ENCODE assay signal across 23 cellular contexts in genomic region chr4:131450572-131451209, GRCh38.
DNase-seq lines count a peak whose midpoint lies in the region; FAIRE-seq and TF ChIP-seq lines count a peak whose summit lies in the region.
"Had no signal": no experiment of that assay in that cellular context is flagged by ENCODE, and none has a peak within 500 bp of the region (broad histone marks: within the 10 kb centered on the region; RNA-seq: fewer than 3 reads in every experiment).

No MANE protein-coding gene starts in this region.

- H3F3A ChIP-seq in PC-9 (ENCODE audit: insufficient read depth, low read depth) = no peaks in the 10 kb centered on the region

- H2BK15ac ChIP-seq in mesendoderm (replicated peaks; ENCODE audit: low read depth) = no peak overlapping the region

- H3K4ac ChIP-seq in mesendoderm (ENCODE audit: low read depth, low read length) = no peak overlapping the region

- no TSS peak for BruUV-seq in PC-9 (replicated peaks; lab: Mats Ljungman, UMichigan)

- no peak for TF ChIP-seq CTCF in PC-9 (conservative IDR thresholded peaks at IDR 0.05)

- no peak overlapping the region for H3K9ac ChIP-seq in mesendoderm (ENCODE audit: low read length)

- peak overlapping the region; percentile 43 for H3K27ac ChIP-seq in KOPT-K1 (ENCODE audit: low read depth, low read length, poor library complexity, severe bottlenecking)
- H3K27ac ChIP-seq in PC-9 = no peak overlapping the region
- H3K27ac ChIP-seq in mesendoderm (ENCODE audit: low read depth, low read length) = no peak overlapping the region
- H3K27ac ChIP-seq: SJSA1 had no signal

- H3K18ac ChIP-seq in mesendoderm (ENCODE audit: low read length) = no peak overlapping the region

- H3K9me3 ChIP-seq in KOPT-K1 (ENCODE audit: insufficient read depth, low read length, poor library complexity, severe bottlenecking) (peaks cover 10% of the 10 kb centered on the region), PC-9 (ENCODE audit: insufficient read depth, low read depth) (no peaks in the 10 kb centered on the region)
- H3K9me3 ChIP-seq: SJSA1 had no signal

- no peaks in the 10 kb centered on the region for H4K20me1 ChIP-seq in PC-9 (ENCODE audit: insufficient read depth)

- H2BK5ac ChIP-seq in mesendoderm (ENCODE audit: low read length) = no peak overlapping the region

- no peak overlapping the region for H3K56ac ChIP-seq in mesendoderm (ENCODE audit: low read length)

- no CpG with 5 or more reads among the region's 1 CpG for WGBS in mesendoderm (ENCODE audit: extremely low coverage, insufficient coverage, low lambda C conversion rate)

- H3K36me3 ChIP-seq in KOPT-K1 (ENCODE audit: insufficient read depth, low read length) (no peaks in the 10 kb centered on the region), PC-9 (ENCODE audit: low read depth) (no peaks in the 10 kb centered on the region), mesendoderm (ENCODE audit: control insufficient read depth, insufficient read depth, low read length) (no peaks in the 10 kb centered on the region)
- H3K36me3 ChIP-seq: SJSA1 had no signal

- H3K4me1 ChIP-seq in PC-9 (replicated peaks; ENCODE audit: insufficient read depth) = no peaks in the 10 kb centered on the region
- H3K4me1 ChIP-seq in mesendoderm (ENCODE audit: control insufficient read depth, low read depth, low read length) = no peaks in the 10 kb centered on the region
- H3K4me1 ChIP-seq: SJSA1 had no signal

- H3K9me2 ChIP-seq in PC-9 (ENCODE audit: insufficient read depth) = no peaks in the 10 kb centered on the region

- H3K4me2 ChIP-seq in PC-9 = peak overlapping the region; percentile 13; the same call in 1 of the 2 replicates
- no peak overlapping the region for H3K4me2 ChIP-seq in mesendoderm (ENCODE audit: low read length)

- DNase-seq in GM12891 (ENCODE audit: insufficient read length, low spot score) (no peak), PC-9 (no peak), erythroblast (lab: John Stamatoyannopoulos, UW) (no peak), dedifferentiated amniotic fluid mesenchymal stem cell (ENCODE audit: extremely low spot score) (no peak), mesendoderm (no peak), NCI-H1092 (lab: John Stamatoyannopoulos, UW) (no peak)
- DNase-seq: AML-193; C1 segment of cervical spinal cord; Calu3; CD8-positive, alpha-beta memory T cell; DMS153; GF-D8; GOT3; NCI-H1092 treated with DMSO at 0.1 percent for 48 hours; NCI-H146; NCI-H2029; NCI-H2227 treated with DMSO at 0.1 percent for 48 hours; NCI-H510A; SW 1271; T-helper 2 cell had no signal

- no peak overlapping the region for H4K5ac ChIP-seq in mesendoderm (ENCODE audit: low read length)

- H3K79me1 ChIP-seq in mesendoderm (ENCODE audit: low read length) = no peaks in the 10 kb centered on the region

- no peak overlapping the region for H3K4me3 ChIP-seq in PC-9
- no peak overlapping the region for H3K4me3 ChIP-seq in mesendoderm (ENCODE audit: low read length)
- H3K4me3 ChIP-seq: SJSA1 had no signal

- no peak overlapping the region for H2AFZ ChIP-seq in PC-9

- CTCF ChIA-PET in PC-9 (lab: Charles Lee) = no interaction called here

- TF ChIP-seq POLR2A in GM12891 (IDR thresholded peaks at IDR 0.05; ENCODE audit: low read depth, low read length) (no peak), erythroblast (IDR thresholded peaks at IDR 0.05; ENCODE audit: low read length) (no peak)

- no peak overlapping the region for H3K23ac ChIP-seq in mesendoderm (ENCODE audit: low read length)

- no peak overlapping the region for H2AK5ac ChIP-seq in mesendoderm (ENCODE audit: low read length)

- H2BK120ac ChIP-seq in mesendoderm (ENCODE audit: low read depth, low read length) = no peak overlapping the region

- H4K8ac ChIP-seq in mesendoderm (ENCODE audit: low read depth, low read length) = no peak overlapping the region

- intact Hi-C loops in PC-9 (cut with micrococcal nuclease; ENCODE audit: unreplicated experiment) = no loop called here

- peak; percentile 47 for FAIRE-seq in GM12891 (lab: Jason Lieb, UNC)
- FAIRE-seq: RCC 7860 had no signal

- no peaks in the 10 kb centered on the region for H3K79me2 ChIP-seq in PC-9 (ENCODE audit: low read depth)
- no peaks in the 10 kb centered on the region for H3K79me2 ChIP-seq in mesendoderm (ENCODE audit: control insufficient read depth, insufficient read depth, low read length)

- POLR2A ChIA-PET in PC-9 (lab: Charles Lee; ENCODE audit: unreplicated experiment) = no interaction called here

- no peaks in the 10 kb centered on the region for H3K27me3 ChIP-seq in PC-9 (ENCODE audit: insufficient read depth, low read depth)
- H3K27me3 ChIP-seq in mesendoderm (ENCODE audit: insufficient read depth, low read length, poor library complexity) = no peaks in the 10 kb centered on the region
- H3K27me3 ChIP-seq: SJSA1 had no signal

TF ChIP-seq in GM12891, 5 proteins besides CTCF, POLR2A, EP300 and RAD21:
- no peak for TF ChIP-seq PAX5 (IDR thresholded peaks at IDR 0.05; ENCODE audit: insufficient read depth, low read length, severe bottlenecking)
- no peak for TF ChIP-seq POU2F2 (IDR thresholded peaks at IDR 0.05; ENCODE audit: low read depth, low read length)
- no peak for TF ChIP-seq TAF1 (IDR thresholded peaks at IDR 0.05; ENCODE audit: low read depth, low read length)
- TF ChIP-seq POLR2AphosphoS5 (IDR thresholded peaks at IDR 0.05; ENCODE audit: low read depth, low read length) = no peak
- no peak for TF ChIP-seq SPI1 (IDR thresholded peaks at IDR 0.05; ENCODE audit: low read depth, low read length)
